Comparison of ENCODE assay signal across 17 cellular contexts in the genomic region with DNA sequence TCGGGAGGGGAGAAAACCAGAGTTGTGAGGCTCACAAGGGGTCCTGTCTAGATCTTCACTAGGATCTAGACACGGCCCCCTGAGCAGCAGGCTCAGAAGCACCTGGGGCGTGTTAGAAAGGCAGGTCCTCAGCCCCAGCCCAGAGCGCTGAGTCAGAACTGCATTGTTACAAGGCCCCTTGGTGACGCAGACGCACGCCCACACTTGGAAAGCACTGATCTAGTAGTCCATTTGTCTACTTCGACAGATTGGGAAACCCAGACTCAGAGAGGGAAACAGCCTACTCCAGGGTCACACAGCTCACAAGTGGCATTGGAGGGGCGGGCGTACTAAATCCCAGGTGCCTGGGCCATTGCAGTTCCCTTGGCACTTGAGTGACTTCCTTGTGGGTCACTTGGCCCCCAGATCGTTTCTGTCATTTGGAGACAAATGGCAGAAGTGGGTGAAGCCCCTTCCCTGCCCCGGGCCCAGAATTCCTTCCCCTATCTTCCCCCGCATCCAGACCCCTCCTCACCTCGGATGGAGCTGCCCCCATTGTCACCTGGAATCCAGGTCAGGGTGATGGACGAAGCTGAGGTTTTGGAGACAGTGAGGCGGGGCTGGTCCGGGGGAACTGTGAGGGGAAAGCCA.
DNase-seq lines count a peak whose midpoint lies in the region; ATAC-seq, FAIRE-seq and TF ChIP-seq lines count a peak whose summit lies in the region.
"Had no signal": no experiment of that assay in that cellular context is flagged by ENCODE, and none has a peak within 500 bp of the region (broad histone marks: within the 10 kb centered on the region; RNA-seq: fewer than 3 reads in every experiment).

No MANE protein-coding gene starts in this region.

- POLR2A ChIA-PET in HepG2 (lab: Yijun Ruan, JAX): no interaction called here

- no peak overlapping the region for H2AFZ ChIP-seq in HepG2 (ENCODE audit: low read length)

- no peak overlapping the region for H3K27ac ChIP-seq in HepG2 (ENCODE audit: extremely low read length, insufficient read depth, low read length)
- H3K27ac ChIP-seq in right lobe of liver: no peak overlapping the region
- H3K27ac ChIP-seq: HL-60, WERI-Rb-1 had no signal

- H3K27me3 ChIP-seq in HepG2 (ENCODE audit: control insufficient read depth in 1 of 2, insufficient read depth in 2 of 2, low read length in 2 of 2) (peaks cover 0 to 17% of the 10 kb centered on the region in 2 experiments; a peak in 3 of 5 replicates), right lobe of liver (no peaks in the 10 kb centered on the region), bronchial epithelial cell (ENCODE audit: control insufficient read depth, insufficient read depth, low read length) (peaks cover 10% of the 10 kb centered on the region)

- H3K9me3 ChIP-seq in HepG2 (ENCODE audit: low read length) (no peaks in the 10 kb centered on the region), right lobe of liver (no peaks in the 10 kb centered on the region)

- TF ChIP-seq EP300 in HepG2 (IDR thresholded peaks at IDR 0.05; ENCODE audit: low read depth in 2 of 2, low read length in 2 of 2) (no peak), HepG2 (CRISPR knock-in tag; IDR thresholded peaks at IDR 0.05; ENCODE audit: borderline replicate concordance) (no peak)

- no peak overlapping the region for H3K4me3 ChIP-seq in HepG2 (replicated peaks in 1 of 3; ENCODE audit: insufficient read depth in 1 of 3, low read depth in 2 of 3, low read length in 3 of 3)
- no peak overlapping the region for H3K4me3 ChIP-seq in right lobe of liver
- H3K4me3 ChIP-seq in bronchial epithelial cell (ENCODE audit: low read depth, low read length): no peak overlapping the region

- ATAC-seq in HepG2: no peak
- ATAC-seq in right lobe of liver: no peak
- peak; percentile 65 for ATAC-seq in HG02885 (IDR thresholded peaks at IDR 0.05; ENCODE audit: poor library complexity, unreplicated experiment)
- no peak for ATAC-seq in GM18861 (IDR thresholded peaks at IDR 0.05; ENCODE audit: unreplicated experiment)
- ATAC-seq in HG02623 (IDR thresholded peaks at IDR 0.05; ENCODE audit: unreplicated experiment): no peak
- ATAC-seq: T-cell had no signal

- H3K36me3 ChIP-seq in HepG2 (replicated peaks in 1 of 2; ENCODE audit: control insufficient read depth in 1 of 2, insufficient read depth in 2 of 2, low read length in 2 of 2): no peaks in the 10 kb centered on the region
- no peaks in the 10 kb centered on the region for H3K36me3 ChIP-seq in right lobe of liver
- no peaks in the 10 kb centered on the region for H3K36me3 ChIP-seq in bronchial epithelial cell (ENCODE audit: control insufficient read depth, insufficient read depth, low read length)
- H3K36me3 ChIP-seq: WERI-Rb-1 had no signal

- CTCF ChIA-PET in HepG2 (lab: Yijun Ruan, JAX; ENCODE audit: low intra/inter-chr PET ratio, low total read pairs): no interaction called here

- H3K9ac ChIP-seq in HepG2 (ENCODE audit: insufficient read depth, low read depth, low read length): no peak overlapping the region

- no peak overlapping the region for H3K4me2 ChIP-seq in HepG2 (ENCODE audit: low read depth, low read length)

- H3K4me1 ChIP-seq in HepG2 (ENCODE audit: insufficient read depth, low read length) (no peaks in the 10 kb centered on the region), right lobe of liver (no peaks in the 10 kb centered on the region)

- no peak for TF ChIP-seq RAD21 in HepG2 (CRISPR knock-in tag; IDR thresholded peaks at IDR 0.05)

- no peak for FAIRE-seq in HepG2 (lab: Jason Lieb, UNC)
- FAIRE-seq in bronchial epithelial cell (lab: Jason Lieb, UNC): no peak
- FAIRE-seq: keratinocyte had no signal

- H3K79me2 ChIP-seq in HepG2 (ENCODE audit: insufficient read depth, low read length): no peaks in the 10 kb centered on the region

- 37% methylated on average over 9 of the region's 17 CpGs for WGBS in HepG2 (ENCODE audit: low lambda C conversion rate)
- 68% methylated on average over 5 of the region's 17 CpGs for WGBS in right lobe of liver (ENCODE audit: insufficient coverage, low coverage, low lambda C conversion rate, missing lambda C conversion rate)

- BruUV-seq in HepG2 (replicated peaks; lab: Mats Ljungman, UMichigan): no TSS peak

- 0 out of 2 replicates have a peak, but pooled peaks cover 3% of the 10 kb centered on the region for H4K20me1 ChIP-seq in HepG2 (ENCODE audit: insufficient read depth, low read length)

- intact Hi-C loops in HepG2 (cut with micrococcal nuclease; ENCODE audit: unreplicated experiment): no loop called here
- intact Hi-C loops in right lobe of liver (cut with DNase I): loop anchor here in 1 of 2 donors (10.0 kb wide), 1 partner anchor 366 kb away; no protein-coding TSS in a partner anchor

- TF ChIP-seq POLR2A in HepG2 (IDR thresholded peaks at IDR 0.05; ENCODE audit: insufficient read depth in 1 of 2, low read depth in 2 of 2, low read length in 2 of 2) (no peak), right lobe of liver (IDR thresholded peaks at IDR 0.05) (no peak)

- no peak for DNase-seq in HepG2 (ENCODE audit: low spot score)
- no peak for DNase-seq in right lobe of liver
- peak; percentile 57 for DNase-seq in bronchial epithelial cell (ENCODE audit: low read depth)
- DNase-seq in stimulated activated CD8-positive, alpha-beta memory T cell treated with anti-CD3 and anti-CD28 coated beads, Interleukin-4, amount 100 ng/mL, for 48 hours: peak; percentile 36
- DNase-seq in AML-193 (lab: John Stamatoyannopoulos, UW): no peak
- DNase-seq: activated CD8-positive, alpha-beta memory T cell treated with anti-CD3 and anti-CD28 coated beads, Interleukin-2, amount 50 U/mL, for 48 hours; Calu3; NCI-H1436; nephron progenitor cell; RPMI8226; T-cell; WERI-Rb-1 had no signal

- in situ Hi-C loops in HepG2 (cut with HindIII; ENCODE audit: extremely low pct_ligation_motif_present, low pct_unique_long_range_greater_than_20kb): loop anchor here (25.0 kb wide), 1 partner anchor 499 kb away; the partner anchor contains the start of gene TMPRSS13

- no peak for TF ChIP-seq CTCF in HepG2 (CRISPR knock-in tag; IDR thresholded peaks at IDR 0.05)
- TF ChIP-seq CTCF in right lobe of liver (IDR thresholded peaks at IDR 0.05): no peak
- TF ChIP-seq CTCF in bronchial epithelial cell (IDR thresholded peaks at IDR 0.05; ENCODE audit: insufficient read depth, low read length, severe bottlenecking): no peak

TF ChIP-seq in HepG2, 621 proteins besides CTCF, POLR2A, EP300 and RAD21:
- peak; percentile 83 for TF ChIP-seq ZNF768 (CRISPR knock-in tag; IDR thresholded peaks at IDR 0.05)
- TF ChIP-seq, protein P1, sequence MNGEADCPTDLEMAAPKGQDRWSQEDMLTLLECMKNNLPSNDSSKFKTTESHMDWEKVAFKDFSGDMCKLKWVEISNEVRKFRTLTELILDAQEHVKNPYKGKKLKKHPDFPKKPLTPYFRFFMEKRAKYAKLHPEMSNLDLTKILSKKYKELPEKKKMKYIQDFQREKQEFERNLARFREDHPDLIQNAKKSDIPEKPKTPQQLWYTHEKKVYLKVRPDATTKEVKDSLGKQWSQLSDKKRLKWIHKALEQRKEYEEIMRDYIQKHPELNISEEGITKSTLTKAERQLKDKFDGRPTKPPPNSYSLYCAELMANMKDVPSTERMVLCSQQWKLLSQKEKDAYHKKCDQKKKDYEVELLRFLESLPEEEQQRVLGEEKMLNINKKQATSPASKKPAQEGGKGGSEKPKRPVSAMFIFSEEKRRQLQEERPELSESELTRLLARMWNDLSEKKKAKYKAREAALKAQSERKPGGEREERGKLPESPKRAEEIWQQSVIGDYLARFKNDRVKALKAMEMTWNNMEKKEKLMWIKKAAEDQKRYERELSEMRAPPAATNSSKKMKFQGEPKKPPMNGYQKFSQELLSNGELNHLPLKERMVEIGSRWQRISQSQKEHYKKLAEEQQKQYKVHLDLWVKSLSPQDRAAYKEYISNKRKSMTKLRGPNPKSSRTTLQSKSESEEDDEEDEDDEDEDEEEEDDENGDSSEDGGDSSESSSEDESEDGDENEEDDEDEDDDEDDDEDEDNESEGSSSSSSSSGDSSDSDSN (CRISPR knock-in tag; IDR thresholded peaks at IDR 0.05): no peak

Comparison
In these comparisons a context has a peak if more than half of its experiments do, and no peak if none do; other contexts are left out.
1. DNase-seq: peak in bronchial epithelial cell (single experiment) and stimulated activated CD8-positive, alpha-beta memory T cell treated with anti-CD3 and anti-CD28 coated beads, Interleukin-4, amount 100 ng/mL, for 48 hours (single experiment); none in HepG2 (single experiment), right lobe of liver (0 of 3) and AML-193 (0 of 2).